10 cellular contexts compared by ENCODE assay signal in genomic region chr4:144024399-144025053, GRCh38. TPM values are rescaled to one million over a fixed set of nuclear protein-coding genes. Genes with fewer than 3 reads are reported as not detected.
"Had no signal": no experiment of that assay in that cellular context is flagged by ENCODE, and none has a peak within 500 bp of the region (broad histone marks: within the 10 kb centered on the region; RNA-seq: fewer than 3 reads in every experiment).

No MANE protein-coding gene starts in this region.

RNA-seq across cellular contexts. Expression of gene GYPB, which starts 5.3 kb away (rescaled TPM):
- total RNA-seq: OCI-LY7, PC-3, PC-9, Peyer's patch, Right ventricle myocardium inferior, Right ventricle myocardium superior, RPMI7951, SJCRH30, SJSA1, SK-MEL-5 had no signal
